ENCODE assay signal across 1 cellular context in genomic region chr3:15498461-15499214, GRCh38.
TF ChIP-seq lines count a peak whose summit lies in the region.

No MANE protein-coding gene starts in this region.

TF ChIP-seq in GM12891, 5 proteins besides CTCF, POLR2A, EP300 and RAD21:
- TF ChIP-seq POU2F2 (IDR thresholded peaks at IDR 0.05; ENCODE audit: low read depth, low read length) (no peak), SPI1 (IDR thresholded peaks at IDR 0.05; ENCODE audit: low read depth, low read length) (no peak), PAX5 (IDR thresholded peaks at IDR 0.05; ENCODE audit: insufficient read depth, low read length, severe bottlenecking) (no peak)
